ENCODE assay signal across 1 cellular context in genomic region chr3:129026728-129027543, GRCh38.
TF ChIP-seq lines count a peak whose summit lies in the region.

No MANE protein-coding gene starts in this region.

TF ChIP-seq in HepG2, 621 proteins besides CTCF, POLR2A, EP300 and RAD21 (continued from another document and continues in another):
- TF ChIP-seq ATF2 (CRISPR knock-in tag; IDR thresholded peaks at IDR 0.05) (no peak), TFE3 (CRISPR knock-in tag; IDR thresholded peaks at IDR 0.05) (peak; percentile 23; the same call in 1 of the 2 replicates), HMGXB4 (CRISPR knock-in tag; IDR thresholded peaks at IDR 0.05; ENCODE audit: borderline replicate concordance in 1 of 2, low read depth in 1 of 2) (peak in 1 of 2 experiments; percentile 53; a peak in 1 of 4 replicates), ZBTB14 (CRISPR knock-in tag; IDR thresholded peaks at IDR 0.05) (no peak; the same call in 1 of the 2 replicates), SNAI1 (CRISPR knock-in tag; IDR thresholded peaks at IDR 0.05; ENCODE audit: borderline replicate concordance) (no peak; the same call in 1 of the 2 replicates), RFX5 (IDR thresholded peaks at IDR 0.05; ENCODE audit: low read depth, low read length) (no peak), BORCS8-MEF2B (CRISPR knock-in tag; IDR thresholded peaks at IDR 0.05) (peak; percentile 51; the same call in 1 of the 2 replicates), RCOR2 (CRISPR knock-in tag; IDR thresholded peaks at IDR 0.05) (no peak), FOXA3 (CRISPR knock-in tag; IDR thresholded peaks at IDR 0.05) (no peak), BCL3 (CRISPR knock-in tag; IDR thresholded peaks at IDR 0.05) (no peak), PPARG (CRISPR knock-in tag; conservative IDR thresholded peaks at IDR 0.05) (no peak), ZGPAT (CRISPR knock-in tag; IDR thresholded peaks at IDR 0.05) (peak; percentile 20; the same call in 1 of the 2 replicates), ELF1 (CRISPR knock-in tag; IDR thresholded peaks at IDR 0.05) (0 out of 2 replicates have a peak, but pooled peaks have one; percentile 39), GRHL1 (CRISPR knock-in tag; conservative IDR thresholded peaks at IDR 0.05) (no peak), ZNF441 (CRISPR knock-in tag; IDR thresholded peaks at IDR 0.05; ENCODE audit: borderline replicate concordance) (no peak), RNF2 (conservative IDR thresholded peaks at IDR 0.05; ENCODE audit: low read depth) (peak; percentile 88), ZNF263 (CRISPR knock-in tag; IDR thresholded peaks at IDR 0.05) (peak; percentile 44; the same call in 1 of the 2 replicates), SIX4 (CRISPR knock-in tag; IDR thresholded peaks at IDR 0.05) (no peak), ZNF678 (CRISPR knock-in tag; IDR thresholded peaks at IDR 0.05) (no peak), GATAD1 (CRISPR knock-in tag; IDR thresholded peaks at IDR 0.05) (peak; percentile 39; the same call in 1 of the 2 replicates), U2AF1 (optimal IDR thresholded peaks at IDR 0.05; ENCODE audit: low read depth, low read length) (no peak), HNRNPLL (IDR thresholded peaks at IDR 0.05; ENCODE audit: low read depth, low read length, poor library complexity, severe bottlenecking) (peak; percentile 20), ZNF639 (CRISPR knock-in tag; conservative IDR thresholded peaks at IDR 0.05) (no peak), NFYB (CRISPR knock-in tag; IDR thresholded peaks at IDR 0.05) (peak; percentile 74), PHF20 (CRISPR knock-in tag; IDR thresholded peaks at IDR 0.05) (peak; percentile 40; the same call in 1 of the 2 replicates), EEA1 (CRISPR knock-in tag; IDR thresholded peaks at IDR 0.05; ENCODE audit: borderline replicate concordance) (no peak), KAT2B (IDR thresholded peaks at IDR 0.05; ENCODE audit: borderline replicate concordance, low read depth, low read length) (no peak), MAX (IDR thresholded peaks at IDR 0.05) (peak; percentile 91), ZNF317 (CRISPR knock-in tag; IDR thresholded peaks at IDR 0.05) (no peak), NCOA1 (CRISPR knock-in tag; IDR thresholded peaks at IDR 0.05) (no peak), ZBTB40 (IDR thresholded peaks at IDR 0.05) (no peak), ZBTB40 (CRISPR knock-in tag; IDR thresholded peaks at IDR 0.05) (no peak), STAG1 (CRISPR knock-in tag; IDR thresholded peaks at IDR 0.05) (peak; percentile 24; the same call in 1 of the 2 replicates), ZNF496 (CRISPR knock-in tag; IDR thresholded peaks at IDR 0.05; ENCODE audit: insufficient replicate concordance) (no peak), SIN3A (IDR thresholded peaks at IDR 0.05; ENCODE audit: borderline replicate concordance, low read depth, low read length) (no peak), ATM (IDR thresholded peaks at IDR 0.05; ENCODE audit: borderline replicate concordance) (no peak), ZNF256 (CRISPR knock-in tag; conservative IDR thresholded peaks at IDR 0.05) (0 out of 2 replicates have a peak, but pooled peaks have one; percentile 57), XRCC5 (optimal IDR thresholded peaks at IDR 0.05; ENCODE audit: low read length) (peak; percentile 67)
